Comparison of ENCODE assay signal across 2 cellular contexts in the genomic region with DNA sequence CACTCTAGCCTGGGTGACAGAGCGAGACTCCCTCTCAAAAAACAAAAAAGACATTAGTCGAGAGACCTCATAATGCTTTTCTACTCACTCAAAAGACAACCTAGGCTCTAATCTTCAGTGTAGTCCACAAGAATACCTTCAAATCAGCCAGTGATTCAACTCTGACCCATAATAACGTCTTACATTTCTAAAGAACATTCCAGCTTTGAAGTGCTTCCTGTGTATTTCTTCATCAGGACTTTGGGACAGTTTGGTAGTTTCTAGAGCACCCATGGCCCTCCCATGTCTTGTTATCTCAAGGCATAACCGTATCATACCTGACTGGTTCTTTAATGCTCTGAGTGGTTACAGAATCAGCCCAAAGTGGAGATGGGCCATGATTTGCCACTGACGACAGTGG.
TF ChIP-seq lines count a peak whose summit lies in the region.

No MANE protein-coding gene starts in this region.

TF ChIP-seq in GM23338, 12 proteins besides CTCF, POLR2A, EP300 and RAD21:
- TF ChIP-seq, protein P1, sequence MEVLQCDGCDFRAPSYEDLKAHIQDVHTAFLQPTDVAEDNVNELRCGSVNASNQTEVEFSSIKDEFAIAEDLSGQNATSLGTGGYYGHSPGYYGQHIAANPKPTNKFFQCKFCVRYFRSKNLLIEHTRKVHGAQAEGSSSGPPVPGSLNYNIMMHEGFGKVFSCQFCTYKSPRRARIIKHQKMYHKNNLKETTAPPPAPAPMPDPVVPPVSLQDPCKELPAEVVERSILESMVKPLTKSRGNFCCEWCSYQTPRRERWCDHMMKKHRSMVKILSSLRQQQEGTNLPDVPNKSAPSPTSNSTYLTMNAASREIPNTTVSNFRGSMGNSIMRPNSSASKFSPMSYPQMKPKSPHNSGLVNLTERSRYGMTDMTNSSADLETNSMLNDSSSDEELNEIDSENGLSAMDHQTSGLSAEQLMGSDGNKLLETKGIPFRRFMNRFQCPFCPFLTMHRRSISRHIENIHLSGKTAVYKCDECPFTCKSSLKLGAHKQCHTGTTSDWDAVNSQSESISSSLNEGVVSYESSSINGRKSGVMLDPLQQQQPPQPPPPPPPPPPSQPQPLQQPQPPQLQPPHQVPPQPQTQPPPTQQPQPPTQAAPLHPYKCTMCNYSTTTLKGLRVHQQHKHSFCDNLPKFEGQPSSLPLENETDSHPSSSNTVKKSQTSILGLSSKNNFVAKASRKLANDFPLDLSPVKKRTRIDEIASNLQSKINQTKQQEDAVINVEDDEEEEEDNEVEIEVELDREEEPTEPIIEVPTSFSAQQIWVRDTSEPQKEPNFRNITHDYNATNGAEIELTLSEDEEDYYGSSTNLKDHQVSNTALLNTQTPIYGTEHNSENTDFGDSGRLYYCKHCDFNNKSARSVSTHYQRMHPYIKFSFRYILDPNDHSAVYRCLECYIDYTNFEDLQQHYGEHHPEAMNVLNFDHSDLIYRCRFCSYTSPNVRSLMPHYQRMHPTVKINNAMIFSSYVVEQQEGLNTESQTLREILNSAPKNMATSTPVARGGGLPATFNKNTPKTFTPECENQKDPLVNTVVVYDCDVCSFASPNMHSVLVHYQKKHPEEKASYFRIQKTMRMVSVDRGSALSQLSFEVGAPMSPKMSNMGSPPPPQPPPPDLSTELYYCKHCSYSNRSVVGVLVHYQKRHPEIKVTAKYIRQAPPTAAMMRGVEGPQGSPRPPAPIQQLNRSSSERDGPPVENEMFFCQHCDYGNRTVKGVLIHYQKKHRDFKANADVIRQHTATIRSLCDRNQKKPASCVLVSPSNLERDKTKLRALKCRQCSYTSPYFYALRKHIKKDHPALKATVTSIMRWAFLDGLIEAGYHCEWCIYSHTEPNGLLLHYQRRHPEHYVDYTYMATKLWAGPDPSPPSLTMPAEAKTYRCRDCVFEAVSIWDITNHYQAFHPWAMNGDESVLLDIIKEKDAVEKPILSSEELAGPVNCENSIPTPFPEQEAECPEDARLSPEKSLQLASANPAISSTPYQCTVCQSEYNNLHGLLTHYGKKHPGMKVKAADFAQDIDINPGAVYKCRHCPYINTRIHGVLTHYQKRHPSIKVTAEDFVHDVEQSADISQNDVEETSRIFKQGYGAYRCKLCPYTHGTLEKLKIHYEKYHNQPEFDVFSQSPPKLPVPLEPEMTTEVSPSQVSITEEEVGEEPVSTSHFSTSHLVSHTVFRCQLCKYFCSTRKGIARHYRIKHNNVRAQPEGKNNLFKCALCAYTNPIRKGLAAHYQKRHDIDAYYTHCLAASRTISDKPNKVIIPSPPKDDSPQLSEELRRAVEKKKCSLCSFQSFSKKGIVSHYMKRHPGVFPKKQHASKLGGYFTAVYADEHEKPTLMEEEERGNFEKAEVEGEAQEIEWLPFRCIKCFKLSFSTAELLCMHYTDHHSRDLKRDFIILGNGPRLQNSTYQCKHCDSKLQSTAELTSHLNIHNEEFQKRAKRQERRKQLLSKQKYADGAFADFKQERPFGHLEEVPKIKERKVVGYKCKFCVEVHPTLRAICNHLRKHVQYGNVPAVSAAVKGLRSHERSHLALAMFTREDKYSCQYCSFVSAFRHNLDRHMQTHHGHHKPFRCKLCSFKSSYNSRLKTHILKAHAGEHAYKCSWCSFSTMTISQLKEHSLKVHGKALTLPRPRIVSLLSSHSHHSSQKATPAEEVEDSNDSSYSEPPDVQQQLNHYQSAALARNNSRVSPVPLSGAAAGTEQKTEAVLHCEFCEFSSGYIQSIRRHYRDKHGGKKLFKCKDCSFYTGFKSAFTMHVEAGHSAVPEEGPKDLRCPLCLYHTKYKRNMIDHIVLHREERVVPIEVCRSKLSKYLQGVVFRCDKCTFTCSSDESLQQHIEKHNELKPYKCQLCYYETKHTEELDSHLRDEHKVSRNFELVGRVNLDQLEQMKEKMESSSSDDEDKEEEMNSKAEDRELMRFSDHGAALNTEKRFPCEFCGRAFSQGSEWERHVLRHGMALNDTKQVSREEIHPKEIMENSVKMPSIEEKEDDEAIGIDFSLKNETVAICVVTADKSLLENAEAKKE (CRISPR knock-in tag; IDR thresholded peaks at IDR 0.05), result no peak
TF ChIP-seq in GM23338: peak in this region for 0.

TF ChIP-seq in WTC11, 78 proteins besides CTCF, POLR2A, EP300 and RAD21 (continued from another document):
- TF ChIP-seq, protein P2, sequence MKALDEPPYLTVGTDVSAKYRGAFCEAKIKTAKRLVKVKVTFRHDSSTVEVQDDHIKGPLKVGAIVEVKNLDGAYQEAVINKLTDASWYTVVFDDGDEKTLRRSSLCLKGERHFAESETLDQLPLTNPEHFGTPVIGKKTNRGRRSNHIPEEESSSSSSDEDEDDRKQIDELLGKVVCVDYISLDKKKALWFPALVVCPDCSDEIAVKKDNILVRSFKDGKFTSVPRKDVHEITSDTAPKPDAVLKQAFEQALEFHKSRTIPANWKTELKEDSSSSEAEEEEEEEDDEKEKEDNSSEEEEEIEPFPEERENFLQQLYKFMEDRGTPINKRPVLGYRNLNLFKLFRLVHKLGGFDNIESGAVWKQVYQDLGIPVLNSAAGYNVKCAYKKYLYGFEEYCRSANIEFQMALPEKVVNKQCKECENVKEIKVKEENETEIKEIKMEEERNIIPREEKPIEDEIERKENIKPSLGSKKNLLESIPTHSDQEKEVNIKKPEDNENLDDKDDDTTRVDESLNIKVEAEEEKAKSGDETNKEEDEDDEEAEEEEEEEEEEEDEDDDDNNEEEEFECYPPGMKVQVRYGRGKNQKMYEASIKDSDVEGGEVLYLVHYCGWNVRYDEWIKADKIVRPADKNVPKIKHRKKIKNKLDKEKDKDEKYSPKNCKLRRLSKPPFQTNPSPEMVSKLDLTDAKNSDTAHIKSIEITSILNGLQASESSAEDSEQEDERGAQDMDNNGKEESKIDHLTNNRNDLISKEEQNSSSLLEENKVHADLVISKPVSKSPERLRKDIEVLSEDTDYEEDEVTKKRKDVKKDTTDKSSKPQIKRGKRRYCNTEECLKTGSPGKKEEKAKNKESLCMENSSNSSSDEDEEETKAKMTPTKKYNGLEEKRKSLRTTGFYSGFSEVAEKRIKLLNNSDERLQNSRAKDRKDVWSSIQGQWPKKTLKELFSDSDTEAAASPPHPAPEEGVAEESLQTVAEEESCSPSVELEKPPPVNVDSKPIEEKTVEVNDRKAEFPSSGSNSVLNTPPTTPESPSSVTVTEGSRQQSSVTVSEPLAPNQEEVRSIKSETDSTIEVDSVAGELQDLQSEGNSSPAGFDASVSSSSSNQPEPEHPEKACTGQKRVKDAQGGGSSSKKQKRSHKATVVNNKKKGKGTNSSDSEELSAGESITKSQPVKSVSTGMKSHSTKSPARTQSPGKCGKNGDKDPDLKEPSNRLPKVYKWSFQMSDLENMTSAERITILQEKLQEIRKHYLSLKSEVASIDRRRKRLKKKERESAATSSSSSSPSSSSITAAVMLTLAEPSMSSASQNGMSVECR (CRISPR knock-in tag; IDR thresholded peaks at IDR 0.05; ENCODE audit: borderline replicate concordance), result no peak
- TF ChIP-seq ZNF263 (CRISPR knock-in tag; IDR thresholded peaks at IDR 0.05; ENCODE audit: low read depth) (no peak), EMX1 (CRISPR knock-in tag; IDR thresholded peaks at IDR 0.05) (no peak)
- TF ChIP-seq, protein P3, sequence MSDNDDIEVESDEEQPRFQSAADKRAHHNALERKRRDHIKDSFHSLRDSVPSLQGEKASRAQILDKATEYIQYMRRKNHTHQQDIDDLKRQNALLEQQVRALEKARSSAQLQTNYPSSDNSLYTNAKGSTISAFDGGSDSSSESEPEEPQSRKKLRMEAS (CRISPR knock-in tag; IDR thresholded peaks at IDR 0.05), result no peak
